Comparison of ENCODE assay signal across 28 cellular contexts in the genomic region with DNA sequence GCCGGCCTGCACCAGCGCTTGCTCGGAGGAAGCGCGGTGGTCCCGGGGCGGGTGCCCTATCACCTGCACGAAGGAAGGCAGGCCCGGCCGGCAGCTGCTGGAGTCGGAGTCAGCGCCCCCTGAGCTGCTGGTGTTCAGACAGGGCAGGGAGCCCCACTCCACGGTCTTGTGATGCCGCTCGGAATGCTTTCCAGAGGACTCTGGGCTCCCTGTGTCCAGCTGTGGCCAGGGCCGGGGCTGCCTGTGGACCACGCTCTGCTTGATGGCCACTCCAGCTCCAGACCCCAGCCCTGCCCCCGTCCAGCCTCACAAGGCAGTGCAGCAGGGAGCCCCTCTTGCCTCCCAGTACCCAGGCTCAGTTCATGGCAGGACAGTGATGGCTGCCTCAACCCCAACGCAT. TPM values are rescaled to one million over a fixed set of nuclear protein-coding genes. Genes with fewer than 3 reads are reported as not detected.
DNase-seq lines count a peak whose midpoint lies in the region; ATAC-seq, FAIRE-seq and TF ChIP-seq lines count a peak whose summit lies in the region.
"Had no signal": no experiment of that assay in that cellular context is flagged by ENCODE, and none has a peak within 500 bp of the region (broad histone marks: within the 10 kb centered on the region; RNA-seq: fewer than 3 reads in every experiment).

No MANE protein-coding gene starts in this region.

- H2AFZ ChIP-seq in H1 (ENCODE audit: low read length), result no peak overlapping the region

- no peak overlapping the region for H4K5ac ChIP-seq in H1 (ENCODE audit: insufficient read length, low read depth, low read length)

- H4K91ac ChIP-seq in H1 (replicated peaks; ENCODE audit: insufficient read length, low read length), result no peak overlapping the region

- TF ChIP-seq EP300 in H1 (IDR thresholded peaks at IDR 0.05; ENCODE audit: borderline replicate concordance in 1 of 2, low read depth in 2 of 2, low read length in 2 of 2), result no peak

- ATAC-seq in CD4-positive, alpha-beta T cell (ENCODE audit: poor library complexity), result no peak
- no peak for ATAC-seq in GM19328 (IDR thresholded peaks at IDR 0.05; ENCODE audit: unreplicated experiment)
- ATAC-seq: left lobe of liver; right cardiac atrium; SK-N-SH treated with all-trans-retinoic acid at 6 μM for 48 hours; stimulated activated naive CD8-positive, alpha-beta T cell treated with anti-CD3 and anti-CD28 coated beads, Interleukin-15, Interleukin-2, amounts not matched to agents 100 U/mL and 50 U/mL, for 24 hours had no signal

- H3K4me1 ChIP-seq in HUES64 (ENCODE audit: insufficient read depth, low read length) (0 out of 2 replicates have a peak, but pooled peaks cover 9% of the 10 kb centered on the region), H1 (replicated peaks in 1 of 4; ENCODE audit: control insufficient read depth in 3 of 4, insufficient read depth in 4 of 4, low read length in 3 of 4) (peaks cover 0 to 36% (median 12%) of the 10 kb centered on the region in 4 experiments; a peak in 6 of 7 replicates)

- TF ChIP-seq RAD21 in H1 (IDR thresholded peaks at IDR 0.05 in 1 of 2, conservative IDR thresholded peaks at IDR 0.05 in 1 of 2; ENCODE audit: low read depth in 2 of 2, low read length in 2 of 2), result no peak

- H2BK5ac ChIP-seq in H1 (ENCODE audit: low read depth, low read length), result no peak overlapping the region

- no peak overlapping the region for H2BK15ac ChIP-seq in H1 (ENCODE audit: low read length)

- peak overlapping the region; percentile 66 to 95 for H3K4me2 ChIP-seq in H1 (ENCODE audit: insufficient read depth in 1 of 2, low read depth in 2 of 2, low read length in 2 of 2)

- 80% methylated on average over 19 of the region's 19 CpGs for WGBS in HUES64
- WGBS in H1 (ENCODE audit: extremely low coverage in 1 of 2, insufficient coverage in 1 of 2, insufficient read length in 1 of 2, insufficient replicate concordance in 2 of 2, low coverage in 1 of 2, low lambda C conversion rate in 2 of 2, missing lambda C conversion rate in 1 of 2), 2 experiments, result 75% methylated on average over 19 of the region's 19 CpGs; no CpG with 5 or more reads in 1 of the 2 experiments

- H3K9me3 ChIP-seq in CD4-positive, alpha-beta T cell (ENCODE audit: control insufficient read depth, low read length), result no peaks in the 10 kb centered on the region
- H3K9me3 ChIP-seq in HUES64 (ENCODE audit: insufficient read depth, low read depth, low read length), result no peaks in the 10 kb centered on the region
- no peaks in the 10 kb centered on the region for H3K9me3 ChIP-seq in H1 (ENCODE audit: insufficient read depth in 2 of 2, low read depth in 1 of 2, low read length in 1 of 2)
- H3K9me3 ChIP-seq: thoracic aorta had no signal

- H4K8ac ChIP-seq in H1 (ENCODE audit: extremely low read depth, insufficient read depth, low read length), result no peak overlapping the region

- H3K27me3 ChIP-seq in CD4-positive, alpha-beta T cell (ENCODE audit: control insufficient read depth, insufficient read depth, low read length), result no peaks in the 10 kb centered on the region
- H3K27me3 ChIP-seq in HUES64 (ENCODE audit: insufficient read depth, low read length) (peaks cover 41% of the 10 kb centered on the region), H1 (replicated peaks in 1 of 4; ENCODE audit: control insufficient read depth in 3 of 4, extremely low read depth in 1 of 4, insufficient read depth in 3 of 4, low read length in 3 of 4) (peaks cover 13 to 29% (median 26%) of the 10 kb centered on the region in 4 experiments)

- H2BK20ac ChIP-seq in H1 (ENCODE audit: low read length), result 0 out of 2 replicates have a peak overlapping the region, but pooled peaks have one; percentile 61

- TF ChIP-seq POLR2A in H1 (IDR thresholded peaks at IDR 0.05; ENCODE audit: control extremely low read depth in 1 of 2, low read depth in 2 of 2, low read length in 2 of 2), result no peak

- peaks cover 19% of the 10 kb centered on the region; the same call in 1 of the 2 replicates for H3K23me2 ChIP-seq in H1 (ENCODE audit: low read depth, low read length)

- peak overlapping the region; percentile 56; the same call in 1 of the 2 replicates for H2AK5ac ChIP-seq in H1 (ENCODE audit: low read depth, low read length)

- H3K23ac ChIP-seq in H1 (ENCODE audit: insufficient read length), result no peak overlapping the region

- peak overlapping the region; percentile 39 for H3K4me3 Mint-ChIP-seq in CD4-positive, alpha-beta T cell
- peak overlapping the region; percentile 26 to 46 (median 42) for H3K4me3 Mint-ChIP-seq in nephron

- H3K4me3 ChIP-seq in HUES64 (ENCODE audit: low read length) (peak overlapping the region; percentile 66; the same call in 1 of the 2 replicates), H1 (ENCODE audit: extremely low read depth in 1 of 4, insufficient read depth in 2 of 4, low read depth in 3 of 4, low read length in 4 of 4) (peak overlapping the region in 1 of 4 experiments; percentile 83; a peak in 1 of 8 replicates)
- H3K4me3 ChIP-seq: thoracic aorta had no signal

- CTCF ChIA-PET in CD4-positive, alpha-beta T cell (lab: Charles Lee), result interaction anchor here (1.6 to 2.7 kb wide), 4 partner anchors 19 to 171 kb away, joined by 3 to 23 read pairs (median 4); a partner anchor contains a TSS
- CTCF ChIA-PET in H1 (lab: Charles Lee; ENCODE audit: partially characterized antibody), result interaction anchor here (1.0 to 3.8 kb wide), 6 partner anchors 9 to 90 kb away, joined by 3 to 21 read pairs (median 4); no protein-coding TSS in a partner anchor

- POLR2A ChIA-PET in CD4-positive, alpha-beta T cell (lab: Charles Lee), result interaction anchor here (1.2 to 3.9 kb wide), 9 partner anchors 8 to 169 kb away, joined by 3 to 27 read pairs (median 7); a partner anchor contains a TSS
- POLR2A ChIA-PET in H1 (lab: Charles Lee; ENCODE audit: partially characterized antibody), result interaction anchor here (0.6 to 2.1 kb wide), 8 partner anchors 9 to 75 kb away, joined by 3 to 13 read pairs (median 4); a partner anchor contains a TSS

- no peak overlapping the region for H3K56ac ChIP-seq in H1 (replicated peaks; ENCODE audit: insufficient read length, low read depth, low read length)

- H2BK12ac ChIP-seq in H1 (ENCODE audit: low read depth, low read length), result peak overlapping the region; percentile 68; the same call in 1 of the 2 replicates

- H3K36me3 Mint-ChIP-seq in CD4-positive, alpha-beta T cell (ENCODE audit: low read depth), result peaks cover 5% of the 10 kb centered on the region
- no peaks in the 10 kb centered on the region for H3K36me3 Mint-ChIP-seq in nephron (ENCODE audit: low read depth)
- H3K36me3 Mint-ChIP-seq: activated naive CD8-positive, alpha-beta T cell; mesothelial cell of epicardium had no signal

- intact Hi-C loops in CD4-positive, alpha-beta T cell (cut with DNase I, micrococcal nuclease), result loop anchor here in 1 of 2 experiments (2.0 kb wide), 1 partner anchor 18 kb away; no protein-coding TSS in a partner anchor

- H3K36me3 ChIP-seq in HUES64 (ENCODE audit: insufficient read depth, low read length), result no peaks in the 10 kb centered on the region
- H3K36me3 ChIP-seq in H1 (ENCODE audit: control insufficient read depth in 2 of 4, insufficient read depth in 4 of 4, low read length in 3 of 4), result no peaks in the 10 kb centered on the region
- H3K36me3 ChIP-seq: thoracic aorta had no signal

- H3K9me3 Mint-ChIP-seq in CD4-positive, alpha-beta T cell, result no peaks in the 10 kb centered on the region
- H3K9me3 Mint-ChIP-seq in nephron, result no peaks in the 10 kb centered on the region
- H3K9me3 Mint-ChIP-seq: activated T-helper 2 cell treated with anti-CD3 and anti-CD28 coated beads, Interferon-gamma antibody, Interleukin-2, Interleukin-4, amounts not matched to agents 10 μg/mL and 5 μg/mL and 100 μg/mL, durations not matched to agents 14 hours and 24 hours and 36 hours; mesothelial cell of epicardium had no signal

- H3K9ac ChIP-seq in HUES64 (ENCODE audit: low read depth, low read length), result no peak overlapping the region
- no peak overlapping the region for H3K9ac ChIP-seq in H1 (replicated peaks in 1 of 4; ENCODE audit: extremely low read depth in 1 of 4, low read depth in 3 of 4, low read length in 3 of 4)

- no peaks in the 10 kb centered on the region for H3K27me3 Mint-ChIP-seq in CD4-positive, alpha-beta T cell
- peaks cover 52% of the 10 kb centered on the region for H3K27me3 Mint-ChIP-seq in nephron (ENCODE audit: low read depth)
- H3K27me3 Mint-ChIP-seq: activated naive CD8-positive, alpha-beta T cell had no signal

- peaks cover 13% of the 10 kb centered on the region for H3K4me1 Mint-ChIP-seq in CD4-positive, alpha-beta T cell (ENCODE audit: low read depth)
- H3K4me1 Mint-ChIP-seq in nephron, result peaks cover 5% of the 10 kb centered on the region

- no peak for FAIRE-seq in H1 (lab: Jason Lieb, UNC)
- FAIRE-seq: astrocyte, GM18507 had no signal

- H4K20me1 ChIP-seq in H1 (replicated peaks in 1 of 2; ENCODE audit: control insufficient read depth in 1 of 2, insufficient read depth in 2 of 2, low read length in 2 of 2), result peaks cover 3 to 9% of the 10 kb centered on the region in 2 experiments

- no peak for DNase-seq in CD4-positive, alpha-beta T cell
- DNase-seq in H1 (ENCODE audit: low read depth in 1 of 2, low spot score in 2 of 2) (no peak), NCI-H2029 (lab: John Stamatoyannopoulos, UW) (no peak)
- no peak for DNase-seq in activated CD8-positive, alpha-beta memory T cell treated with anti-CD3 and anti-CD28 coated beads, Interleukin-2, amount 50 U/mL, for 48 hours
- DNase-seq: activated CD4-positive, alpha-beta T cell treated with anti-CD3 and anti-CD28 coated beads, Interleukin-2, amount 50 U/mL, for 4 hours; activated CD8-positive, alpha-beta memory T cell treated with anti-CD3 and anti-CD28 coated beads, Interleukin-2, amount 50 U/mL, for 4 hours; central memory CD4-positive, alpha-beta T cell; dorsolateral prefrontal cortex; glutamatergic neuron; GOT3; NCI-H1092; NCI-H187 treated with DMSO at 0.1 percent for 48 hours; NCI-H2227 treated with DMSO at 0.1 percent for 48 hours; NCI-H748 treated with DMSO at 0.1 percent for 48 hours; stimulated activated naive CD8-positive, alpha-beta T cell treated with anti-CD3 and anti-CD28 coated beads, Interleukin-15, Interleukin-2, amounts not matched to agents 100 U/mL and 50 U/mL, for 24 hours had no signal

- no peak for TF ChIP-seq CTCF in CD4-positive, alpha-beta T cell (IDR thresholded peaks at IDR 0.05)
- TF ChIP-seq CTCF in H1 (IDR thresholded peaks at IDR 0.05; ENCODE audit: control extremely low read depth in 1 of 3, insufficient read depth in 1 of 3, low read depth in 1 of 3, low read length in 3 of 3), result no peak
- no peak for TF ChIP-seq CTCF in nephron (IDR thresholded peaks at IDR 0.05; ENCODE audit: unreplicated experiment in 3 of 3)

- H3K27ac ChIP-seq in CD4-positive, alpha-beta T cell (ENCODE audit: low read depth, low read length), result no peak overlapping the region
- H3K27ac ChIP-seq in HUES64 (ENCODE audit: low read depth, low read length) (no peak overlapping the region), H1 (ENCODE audit: low read depth, low read length) (no peak overlapping the region)
- H3K27ac ChIP-seq: dorsolateral prefrontal cortex, thoracic aorta, VCaP had no signal

- H3K18ac ChIP-seq in H1 (ENCODE audit: extremely low read depth, low read length), result peak overlapping the region; percentile 71; the same call in 1 of the 2 replicates

- no peak overlapping the region for H3K27ac Mint-ChIP-seq in CD4-positive, alpha-beta T cell
- H3K27ac Mint-ChIP-seq in nephron, result no peak overlapping the region
- H3K27ac Mint-ChIP-seq: activated naive CD8-positive, alpha-beta T cell; activated T-helper 2 cell treated with anti-CD3 and anti-CD28 coated beads, Interferon-gamma antibody, Interleukin-2, Interleukin-4, amounts not matched to agents 10 μg/mL and 5 μg/mL and 100 μg/mL, durations not matched to agents 14 hours and 24 hours and 36 hours; mesothelial cell of epicardium had no signal

- no peak overlapping the region for H2BK120ac ChIP-seq in H1 (replicated peaks; ENCODE audit: low read depth, low read length)

- peaks cover 4% of the 10 kb centered on the region; the same call in 1 of the 2 replicates for H3K79me1 ChIP-seq in H1 (ENCODE audit: low read depth, low read length)

- no peak overlapping the region for H3K4ac ChIP-seq in H1 (replicated peaks; ENCODE audit: insufficient read length, low read depth, low read length)

- peaks cover 0 to 3% of the 10 kb centered on the region in 2 experiments; a peak in 1 of 4 replicates for H3K79me2 ChIP-seq in H1 (ENCODE audit: control insufficient read depth in 1 of 2, insufficient read depth in 2 of 2, low read length in 2 of 2)

- no peak overlapping the region for H3K14ac ChIP-seq in H1 (ENCODE audit: insufficient read length)

RNA-seq across cellular contexts. Expression of a gene that starts 3.7 kb away (rescaled TPM):
- total RNA-seq in CD4-positive, alpha-beta T cell, result 10 to 100 TPM in 1 of 2 experiments, 1 to 10 TPM in 1; 8.2 to 10.3 TPM
- polyA plus RNA-seq in HUES64 (2013, experiment 1 of 2), result 0.80 TPM
- 0.63 TPM for polyA plus RNA-seq in HUES64 (2013, experiment 2 of 2)
- 2.6 and 3.1 TPM in 2 replicates for total RNA-seq in H1 (2021; fragmentation: NEBNext Ultra II Directional; extraction: Animal tissue kit (Norgen Biotek cat#: 25700))
- 1.6 and 3.6 TPM in 2 replicates for polyA plus RNA-seq in H1 (2011; rRNA removed)
- 1.8 TPM for polyA plus RNA-seq in H1 (2011; cell fraction: cytosol; rRNA removed)
- 18.4 TPM for polyA plus RNA-seq in H1 (2011; cell fraction: nucleus; rRNA removed)
- polyA plus RNA-seq in H1 (2012, experiment 1 of 2), result 1.6 to 3.8 TPM (median 2.2 TPM) in 4 replicates
- polyA plus RNA-seq in H1 (2012, experiment 2 of 2), result 1.0 TPM
- polyA plus RNA-seq in H1 (2013, experiment 1 of 2), result 1.7 TPM
- 1.7 TPM for polyA plus RNA-seq in H1 (2013, experiment 2 of 2)
- polyA minus RNA-seq in H1 (2011; rRNA and poly(A)+ RNA removed), result 0.29 and 0.38 TPM in 2 replicates
- 1.0 TPM for polyA minus RNA-seq in H1 (2011; cell fraction: cytosol; rRNA and poly(A)+ RNA removed)
- polyA minus RNA-seq in H1 (2011; cell fraction: nucleus; rRNA and poly(A)+ RNA removed), result 3.9 TPM

RNA-seq across cellular contexts. Expression of a gene that starts 3.9 kb away (rescaled TPM):
- total RNA-seq in CD4-positive, alpha-beta T cell, result 10 to 100 TPM; 14.1 to 15.7 TPM
- 10.5 TPM for polyA plus RNA-seq in HUES64 (2013, experiment 1 of 2)
- polyA plus RNA-seq in HUES64 (2013, experiment 2 of 2), result 9.6 TPM
- total RNA-seq in H1 (2021; fragmentation: NEBNext Ultra II Directional; extraction: Animal tissue kit (Norgen Biotek cat#: 25700)), result 20.6 and 22.3 TPM in 2 replicates
- 43.9 and 60.6 TPM in 2 replicates for polyA plus RNA-seq in H1 (2011; rRNA removed)
- polyA plus RNA-seq in H1 (2011; cell fraction: cytosol; rRNA removed), result 52.5 TPM
- 130 TPM for polyA plus RNA-seq in H1 (2011; cell fraction: nucleus; rRNA removed)
- polyA plus RNA-seq in H1 (2012, experiment 1 of 2), result 13.9 to 27.0 TPM (median 25.1 TPM) in 4 replicates
- polyA plus RNA-seq in H1 (2012, experiment 2 of 2), result 16.0 TPM
- 16.2 TPM for polyA plus RNA-seq in H1 (2013, experiment 1 of 2)
- 15.3 TPM for polyA plus RNA-seq in H1 (2013, experiment 2 of 2)
- 4.3 and 7.4 TPM in 2 replicates for polyA minus RNA-seq in H1 (2011; rRNA and poly(A)+ RNA removed)
- 14.5 TPM for polyA minus RNA-seq in H1 (2011; cell fraction: cytosol; rRNA and poly(A)+ RNA removed)
- polyA minus RNA-seq in H1 (2011; cell fraction: nucleus; rRNA and poly(A)+ RNA removed), result 19.7 TPM

RNA-seq across cellular contexts. Expression of a gene that starts 19.4 kb away (rescaled TPM):
- 10 to 100 TPM; 37.1 to 37.6 TPM for total RNA-seq in CD4-positive, alpha-beta T cell
- 21.9 TPM for polyA plus RNA-seq in HUES64 (2013, experiment 1 of 2)
- 23.0 TPM for polyA plus RNA-seq in HUES64 (2013, experiment 2 of 2)
- 37.3 and 39.8 TPM in 2 replicates for total RNA-seq in H1 (2021; fragmentation: NEBNext Ultra II Directional; extraction: Animal tissue kit (Norgen Biotek cat#: 25700))
- polyA plus RNA-seq in H1 (2011; rRNA removed), result 13.4 and 21.8 TPM in 2 replicates
- 17.3 TPM for polyA plus RNA-seq in H1 (2011; cell fraction: cytosol; rRNA removed)
- polyA plus RNA-seq in H1 (2011; cell fraction: nucleus; rRNA removed), result 39.7 TPM
- 17.5 to 25.1 TPM (median 24.0 TPM) in 4 replicates for polyA plus RNA-seq in H1 (2012, experiment 1 of 2)
- polyA plus RNA-seq in H1 (2012, experiment 2 of 2), result 14.8 TPM
- 18.2 TPM for polyA plus RNA-seq in H1 (2013, experiment 1 of 2)
- 17.0 TPM for polyA plus RNA-seq in H1 (2013, experiment 2 of 2)
- polyA minus RNA-seq in H1 (2011; rRNA and poly(A)+ RNA removed), result 11.6 and 15.0 TPM in 2 replicates
- polyA minus RNA-seq in H1 (2011; cell fraction: cytosol; rRNA and poly(A)+ RNA removed), result 19.2 TPM
- polyA minus RNA-seq in H1 (2011; cell fraction: nucleus; rRNA and poly(A)+ RNA removed), result 29.8 TPM

RNA-seq across cellular contexts. Expression of a gene that starts 19.5 kb away (rescaled TPM):
- 1 to 10 TPM; 2.4 TPM for total RNA-seq in CD4-positive, alpha-beta T cell
- 0.55 TPM for polyA plus RNA-seq in HUES64 (2013, experiment 1 of 2)
- 1.0 TPM for polyA plus RNA-seq in HUES64 (2013, experiment 2 of 2)
- 1.9 and 2.1 TPM in 2 replicates for total RNA-seq in H1 (2021; fragmentation: NEBNext Ultra II Directional; extraction: Animal tissue kit (Norgen Biotek cat#: 25700))
- polyA plus RNA-seq in H1 (2011; rRNA removed), result 0.94 and 1.6 TPM in 2 replicates
- polyA plus RNA-seq in H1 (2011; cell fraction: cytosol; rRNA removed), result 1.9 TPM
- polyA plus RNA-seq in H1 (2011; cell fraction: nucleus; rRNA removed), result 8.4 TPM
- polyA plus RNA-seq in H1 (2012, experiment 1 of 2), result 1.2 to 1.8 TPM (median 1.6 TPM) in 4 replicates
- 0.70 TPM for polyA plus RNA-seq in H1 (2012, experiment 2 of 2)
- 0.71 TPM for polyA plus RNA-seq in H1 (2013, experiment 1 of 2)
- polyA plus RNA-seq in H1 (2013, experiment 2 of 2), result 0.75 TPM
- 0.68 and 0.88 TPM in 2 replicates for polyA minus RNA-seq in H1 (2011; rRNA and poly(A)+ RNA removed)
- polyA minus RNA-seq in H1 (2011; cell fraction: cytosol; rRNA and poly(A)+ RNA removed), result 0.88 TPM
- polyA minus RNA-seq in H1 (2011; cell fraction: nucleus; rRNA and poly(A)+ RNA removed), result 2.4 TPM

RNA-seq across cellular contexts. Expression of a gene that starts 21.5 kb away (rescaled TPM):
- 10 to 100 TPM; 23.7 to 23.9 TPM for total RNA-seq in CD4-positive, alpha-beta T cell
- 40.6 TPM for polyA plus RNA-seq in HUES64 (2013, experiment 1 of 2)
- 37.3 TPM for polyA plus RNA-seq in HUES64 (2013, experiment 2 of 2)
- 54.7 and 60.9 TPM in 2 replicates for total RNA-seq in H1 (2021; fragmentation: NEBNext Ultra II Directional; extraction: Animal tissue kit (Norgen Biotek cat#: 25700))
- polyA plus RNA-seq in H1 (2011; rRNA removed), result 44.3 and 63.4 TPM in 2 replicates
- polyA plus RNA-seq in H1 (2011; cell fraction: cytosol; rRNA removed), result 47.4 TPM
- 117 TPM for polyA plus RNA-seq in H1 (2011; cell fraction: nucleus; rRNA removed)
- 63.6 to 78.2 TPM (median 69.2 TPM) in 4 replicates for polyA plus RNA-seq in H1 (2012, experiment 1 of 2)
- polyA plus RNA-seq in H1 (2012, experiment 2 of 2), result 56.3 TPM
- 25.7 TPM for polyA plus RNA-seq in H1 (2013, experiment 1 of 2)
- 26.0 TPM for polyA plus RNA-seq in H1 (2013, experiment 2 of 2)
- polyA minus RNA-seq in H1 (2011; rRNA and poly(A)+ RNA removed), result 28.2 and 33.1 TPM in 2 replicates
- polyA minus RNA-seq in H1 (2011; cell fraction: cytosol; rRNA and poly(A)+ RNA removed), result 22.0 TPM
- 21.5 TPM for polyA minus RNA-seq in H1 (2011; cell fraction: nucleus; rRNA and poly(A)+ RNA removed)
